23 cellular contexts compared by ENCODE assay signal in genomic region chr6:51542466-51542865, GRCh38.
"Had no signal": no experiment of that assay in that cellular context is flagged by ENCODE, and none has a peak within 500 bp of the region (broad histone marks: within the 10 kb centered on the region; RNA-seq: fewer than 3 reads in every experiment).

No MANE protein-coding gene starts in this region.

- ATAC-seq: activated CD8-positive, alpha-beta T cell treated with anti-CD3 and anti-CD28 coated beads, Interleukin-2, amount 10 ng/mL, durations not matched to agents 7 days and 5 days; activated naive CD4-positive, alpha-beta T cell treated with anti-CD3 and anti-CD28 coated beads, Interleukin-2, amount 50 U/mL, for 72 hours; activated naive CD8-positive, alpha-beta T cell treated with anti-CD3 and anti-CD28 coated beads, Interleukin-2, amount 50 U/mL, for 24 hours; body of pancreas; T-helper 17 cell; WTC11 had no signal

- H3K36me3 Mint-ChIP-seq: activated naive CD4-positive, alpha-beta T cell treated with anti-CD3 and anti-CD28 coated beads, Interleukin-2, amount 50 U/mL, for 72 hours; WTC11 had no signal

- H3K9me3 ChIP-seq: ascending aorta, body of pancreas, SJSA1 had no signal

- H3K27me3 ChIP-seq: ascending aorta, body of pancreas had no signal

- H3K36me3 ChIP-seq: ascending aorta, SJSA1 had no signal

- H3K9me3 Mint-ChIP-seq: activated naive CD8-positive, alpha-beta T cell treated with anti-CD3 and anti-CD28 coated beads, Interleukin-2, amount 50 U/mL, for 24 hours; activated T-cell treated with anti-CD3 and anti-CD28 coated beads, Interleukin-2, amount 50 U/mL, for 24 hours; activated T-helper 1 cell treated with anti-CD3 and anti-CD28 coated beads, Interleukin-12 subunit alpha, Interleukin-12 subunit beta, Interleukin-2, Interleukin-4 antibody, amounts not matched to agents 30 ng/mL and 10 ng/mL and 1 ng/mL, durations not matched to agents 14 hours and 24 hours and 36 hours; WTC11 had no signal

- H3K4me1 Mint-ChIP-seq: activated naive CD8-positive, alpha-beta T cell treated with anti-CD3 and anti-CD28 coated beads, Interleukin-2, amount 50 U/mL, for 24 hours; T-helper 17 cell had no signal

- DNase-seq: activated CD4-positive, alpha-beta T cell treated with anti-CD3 and anti-CD28 coated beads for 48 hours; activated CD4-positive, alpha-beta T cell treated with anti-CD3 and anti-CD28 coated beads, Interleukin-2, amount 50 U/mL, for 4 hours; activated CD4-positive, CD25-positive, alpha-beta regulatory T cell treated with anti-CD3 and anti-CD28 coated beads, Interleukin-2, amount 50 U/mL, for 72 hours; activated CD8-positive, alpha-beta T cell treated with anti-CD3 and anti-CD28 coated beads, Interleukin-2, amount 10 ng/mL, durations not matched to agents 7 days and 5 days; activated effector memory CD4-positive, alpha-beta T cell treated with Interleukin-2 at 50 U/mL for 16 hours; activated naive CD4-positive, alpha-beta T cell; activated naive CD8-positive, alpha-beta T cell treated with anti-CD3 and anti-CD28 coated beads, Interleukin-2, amount 50 U/mL, for 24 hours; activated T-cell treated with anti-CD3 and anti-CD28 coated beads, Interleukin-2, amount 50 U/mL, for 24 hours; amniotic stem cell; body of pancreas; cerebellar nuclear complex; NCI-H1436 treated with DMSO at 0.1 percent for 48 hours; NCI-H187; NCI-H2081; NCI-H226; SHP77; T-helper 17 cell; T-helper 9 cell had no signal

- H3K27me3 Mint-ChIP-seq: activated naive CD8-positive, alpha-beta T cell treated with anti-CD3 and anti-CD28 coated beads, Interleukin-2, amount 50 U/mL, for 24 hours; activated T-cell treated with anti-CD3 and anti-CD28 coated beads, Interleukin-2, amount 50 U/mL, for 24 hours; T-helper 17 cell had no signal

- H3K27ac Mint-ChIP-seq: activated CD8-positive, alpha-beta T cell treated with anti-CD3 and anti-CD28 coated beads, Interleukin-2, amount 10 ng/mL, durations not matched to agents 7 days and 5 days; activated naive CD4-positive, alpha-beta T cell treated with anti-CD3 and anti-CD28 coated beads, Interleukin-2, amount 50 U/mL, for 72 hours; activated naive CD8-positive, alpha-beta T cell treated with anti-CD3 and anti-CD28 coated beads, Interleukin-2, amount 50 U/mL, for 24 hours; activated T-cell treated with anti-CD3 and anti-CD28 coated beads, Interleukin-2, amount 50 U/mL, for 24 hours; activated T-helper 1 cell treated with anti-CD3 and anti-CD28 coated beads, Interleukin-12 subunit alpha, Interleukin-12 subunit beta, Interleukin-2, Interleukin-4 antibody, amounts not matched to agents 30 ng/mL and 10 ng/mL and 1 ng/mL, durations not matched to agents 14 hours and 24 hours and 36 hours; T-helper 17 cell; WTC11 had no signal

- H3K4me1 ChIP-seq: ascending aorta, body of pancreas, SJSA1 had no signal

- H3K27ac ChIP-seq: ascending aorta, body of pancreas, SJSA1 had no signal

- H3K4me3 Mint-ChIP-seq: activated CD8-positive, alpha-beta T cell treated with anti-CD3 and anti-CD28 coated beads, Interleukin-2, amount 10 ng/mL, durations not matched to agents 7 days and 5 days; activated naive CD8-positive, alpha-beta T cell treated with anti-CD3 and anti-CD28 coated beads, Interleukin-2, amount 50 U/mL, for 24 hours; activated T-cell treated with anti-CD3 and anti-CD28 coated beads, Interleukin-2, amount 50 U/mL, for 24 hours; activated T-helper 1 cell treated with anti-CD3 and anti-CD28 coated beads, Interleukin-12 subunit alpha, Interleukin-12 subunit beta, Interleukin-2, Interleukin-4 antibody, amounts not matched to agents 30 ng/mL and 10 ng/mL and 1 ng/mL, durations not matched to agents 14 hours and 24 hours and 36 hours; T-helper 17 cell; WTC11 had no signal

- H3K4me3 ChIP-seq: ascending aorta, body of pancreas, SJSA1 had no signal
